Comparison of ENCODE assay signal across 15 cellular contexts in the genomic region with DNA sequence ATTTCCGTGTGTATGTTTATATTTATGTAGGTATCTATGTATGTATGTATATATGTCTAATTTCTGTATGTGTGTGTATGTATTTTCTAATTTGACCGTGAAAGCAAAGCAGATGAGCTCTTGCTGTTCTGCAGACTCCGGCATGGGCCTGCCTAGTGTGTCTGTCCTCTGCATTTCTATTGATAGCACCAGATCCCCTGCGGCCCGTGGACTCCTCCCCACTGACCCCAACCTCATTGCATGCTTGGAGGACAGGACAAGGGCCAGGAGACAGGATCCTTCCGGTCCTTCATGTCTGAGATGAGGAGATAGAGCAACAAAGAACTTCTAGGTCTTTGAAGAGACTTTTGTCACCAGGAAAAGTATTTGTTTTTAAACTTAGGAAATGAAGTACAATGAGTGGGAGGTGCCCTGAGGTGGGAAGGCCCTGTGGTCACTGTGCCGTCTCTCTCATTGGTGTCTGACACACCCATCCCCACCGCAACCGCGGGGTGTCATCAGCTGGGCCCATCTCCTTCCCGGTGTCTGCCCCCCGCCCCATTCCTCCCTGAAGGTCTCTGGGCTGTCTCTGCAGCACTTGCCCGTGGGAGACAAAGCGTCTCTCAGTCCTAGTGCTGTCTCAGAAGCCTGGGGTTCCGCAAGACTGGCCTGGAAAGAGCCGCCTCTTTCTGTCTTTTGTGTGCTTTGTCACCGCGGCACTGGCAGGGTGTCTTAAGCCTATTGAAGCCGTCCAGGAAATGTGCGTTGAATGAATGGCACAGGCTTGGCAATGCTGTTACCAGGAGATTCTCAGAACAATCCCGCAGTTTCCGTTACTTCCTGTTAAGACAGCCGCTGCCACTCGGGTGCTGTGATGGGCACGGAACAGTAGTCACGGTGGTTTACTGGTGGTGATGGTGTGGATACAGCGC.
DNase-seq lines count a peak whose midpoint lies in the region; ATAC-seq and TF ChIP-seq lines count a peak whose summit lies in the region.
"Had no signal": no experiment of that assay in that cellular context is flagged by ENCODE, and none has a peak within 500 bp of the region (broad histone marks: within the 10 kb centered on the region; RNA-seq: fewer than 3 reads in every experiment).

No MANE protein-coding gene starts in this region.

- CTCF ChIA-PET in A673 (lab: Charles Lee), result no interaction called here
- CTCF ChIA-PET in RWPE1 (lab: Yijun Ruan, JAX), result no interaction called here

- H3K36me3 ChIP-seq in A673 (ENCODE audit: insufficient read depth, low read length, poor library complexity, severe bottlenecking), result no peaks in the 10 kb centered on the region

- H3K4me3 ChIP-seq in A673 (ENCODE audit: low read depth, low read length, poor library complexity, severe bottlenecking), result no peak overlapping the region
- H3K4me3 ChIP-seq in dorsolateral prefrontal cortex, result peak overlapping the region in 1 of 59 donors; percentile 17
- H3K4me3 ChIP-seq: left ventricle myocardium inferior had no signal

- ATAC-seq in natural killer cell treated with Interleukin-12 subunit alpha and Interleukin-12 subunit beta and Interleukin-15 and Interleukin-18, amount 100 ng/mL, for 72 hours, result peak; percentile 46 to 61
- ATAC-seq in GM21528 (IDR thresholded peaks at IDR 0.05; ENCODE audit: low FRiP score, unreplicated experiment) (no peak), GM21529 (IDR thresholded peaks at IDR 0.05; ENCODE audit: unreplicated experiment) (no peak)

- peaks cover 19 to 32% of the 10 kb centered on the region in 2 donors for H3K4me1 Mint-ChIP-seq in natural killer cell treated with Interleukin-12 subunit alpha and Interleukin-12 subunit beta and Interleukin-15 and Interleukin-18, amount 100 ng/mL, for 72 hours (ENCODE audit: low read depth in 2 of 2)

- no peaks in the 10 kb centered on the region for H3K27me3 Mint-ChIP-seq in natural killer cell treated with Interleukin-12 subunit alpha and Interleukin-12 subunit beta and Interleukin-15 and Interleukin-18, amount 100 ng/mL, for 72 hours

- TF ChIP-seq CTCF in A673 (conservative IDR thresholded peaks at IDR 0.05; ENCODE audit: low read depth, low read length) (no peak), RWPE1 (conservative IDR thresholded peaks at IDR 0.05; ENCODE audit: low read depth) (no peak), dorsolateral prefrontal cortex (IDR thresholded peaks at IDR 0.05 in 54 of 56, conservative IDR thresholded peaks at IDR 0.05 in 2 of 56; ENCODE audit: low read depth in 1 of 56, partially characterized antibody in 56 of 56) (no peak)

- H3K27ac ChIP-seq in A673 (ENCODE audit: low read depth, low read length, poor library complexity, severe bottlenecking) (no peak overlapping the region), RWPE1 (peak overlapping the region; percentile 88), dorsolateral prefrontal cortex (peak overlapping the region in 54 of 59 donors; percentile 4 to 93 (median 77))
- H3K27ac ChIP-seq: left ventricle myocardium inferior had no signal

- no peaks in the 10 kb centered on the region for H3K36me3 Mint-ChIP-seq in natural killer cell treated with Interleukin-12 subunit alpha and Interleukin-12 subunit beta and Interleukin-15 and Interleukin-18, amount 100 ng/mL, for 72 hours

- no peaks in the 10 kb centered on the region for H3K9me3 Mint-ChIP-seq in natural killer cell treated with Interleukin-12 subunit alpha and Interleukin-12 subunit beta and Interleukin-15 and Interleukin-18, amount 100 ng/mL, for 72 hours

- H3K27me3 ChIP-seq in A673 (replicated peaks; ENCODE audit: insufficient read depth, low read depth, low read length, poor library complexity), result no peaks in the 10 kb centered on the region
- no peaks in the 10 kb centered on the region for H3K27me3 ChIP-seq in dorsolateral prefrontal cortex

- peak overlapping the region; percentile 2 for H3K4me3 Mint-ChIP-seq in natural killer cell treated with Interleukin-12 subunit alpha and Interleukin-12 subunit beta and Interleukin-15 and Interleukin-18, amount 100 ng/mL, for 72 hours

- POLR2A ChIA-PET in A673 (lab: Charles Lee; ENCODE audit: low non-redundant PET) (no interaction called here), RWPE1 (lab: Yijun Ruan, JAX; ENCODE audit: low non-redundant PET) (no interaction called here)

- no TSS peak for BruUV-seq in A673 (replicated peaks; lab: Mats Ljungman, UMichigan)

- intact Hi-C loops in A673 (cut with micrococcal nuclease; ENCODE audit: unreplicated experiment) (no loop called here), dorsolateral prefrontal cortex (cut with DNase I) (loop anchor here in 1 of 2 donors (5.0 kb wide), 1 partner anchor 38 kb away; no protein-coding TSS in a partner anchor)

- H3K27ac Mint-ChIP-seq in natural killer cell treated with Interleukin-12 subunit alpha and Interleukin-12 subunit beta and Interleukin-15 and Interleukin-18, amount 100 ng/mL, for 72 hours, result no peak overlapping the region

- no peaks in the 10 kb centered on the region for H3K4me1 ChIP-seq in A673 (ENCODE audit: insufficient read depth, low read length, poor library complexity, severe bottlenecking)

- no peaks in the 10 kb centered on the region for H3K9me3 ChIP-seq in A673 (ENCODE audit: low read depth, low read length, poor library complexity, severe bottlenecking)
- H3K9me3 ChIP-seq: left ventricle myocardium inferior had no signal

- DNase-seq in A673 (ENCODE audit: low spot score), result peak; percentile 32
- no peak for DNase-seq in RWPE1 (ENCODE audit: low spot score)
- peak in 2 of 10 donors; percentile 39 to 59 for DNase-seq in dorsolateral prefrontal cortex
- DNase-seq in natural killer cell treated with Interleukin-12 subunit alpha and Interleukin-12 subunit beta and Interleukin-15 and Interleukin-18, amount 100 ng/mL, for 72 hours (ENCODE audit: low spot score), result peak; percentile 61
- no peak for DNase-seq in DMS53 (lab: John Stamatoyannopoulos, UW)
- DNase-seq in activated CD4-positive, alpha-beta T cell treated with anti-CD3 and anti-CD28 coated beads, Interleukin-2, amount 50 U/mL, for 1 hour, result no peak
- DNase-seq: activated CD8-positive, alpha-beta memory T cell treated with anti-CD3 and anti-CD28 coated beads for 24 hours; activated effector memory CD4-positive, alpha-beta T cell treated with Interleukin-2 at 50 U/mL for 16 hours; H7; Kasumi-1; left ventricle myocardium inferior; NCI-H82; SHP77 treated with DMSO at 0.1 percent for 48 hours had no signal

Comparison
In these comparisons a context has a peak if more than half of its experiments do, and no peak if none do; other contexts are left out.
1. DNase-seq: peak in A673 (single experiment) and natural killer cell treated with Interleukin-12 subunit alpha and Interleukin-12 subunit beta and Interleukin-15 and Interleukin-18, amount 100 ng/mL, for 72 hours (single experiment); none in RWPE1 (single experiment), DMS53 (single experiment) and activated CD4-positive, alpha-beta T cell treated with anti-CD3 and anti-CD28 coated beads, Interleukin-2, amount 50 U/mL, for 1 hour (single experiment).
2. ATAC-seq: peak in natural killer cell treated with Interleukin-12 subunit alpha and Interleukin-12 subunit beta and Interleukin-15 and Interleukin-18, amount 100 ng/mL, for 72 hours (2 of 2); none in GM21528 (single experiment) and GM21529 (single experiment).